Comparison of ENCODE assay signal across 1 cellular context in the genomic region with DNA sequence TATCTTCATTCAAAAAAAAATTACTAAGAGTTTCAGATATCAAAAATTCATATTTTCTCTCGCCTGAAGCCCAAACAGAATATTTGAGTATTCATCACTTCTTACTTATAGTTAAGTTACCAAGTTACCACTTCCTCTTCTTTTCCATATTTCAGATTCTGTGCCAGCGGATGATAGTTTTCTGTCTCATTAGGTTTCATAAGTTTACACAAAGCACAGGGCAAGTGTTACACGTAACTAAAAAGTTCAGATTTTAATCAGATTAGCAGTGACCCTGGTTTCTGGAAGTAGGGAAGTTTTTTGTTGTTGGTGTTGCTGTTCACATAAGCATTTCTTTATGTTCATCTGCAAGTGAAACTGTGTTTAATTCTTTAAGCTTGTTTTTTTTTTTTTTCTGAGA.
A peak's percentile ranks its signal among the peaks of the same experiment; 100 is the strongest.
TF ChIP-seq lines count a peak whose summit lies in the region.

No MANE protein-coding gene starts in this region.

TF ChIP-seq in GM12878, 131 proteins besides CTCF, POLR2A, EP300 and RAD21 (continued from another document and continues in another):
- TF ChIP-seq, protein P1, sequence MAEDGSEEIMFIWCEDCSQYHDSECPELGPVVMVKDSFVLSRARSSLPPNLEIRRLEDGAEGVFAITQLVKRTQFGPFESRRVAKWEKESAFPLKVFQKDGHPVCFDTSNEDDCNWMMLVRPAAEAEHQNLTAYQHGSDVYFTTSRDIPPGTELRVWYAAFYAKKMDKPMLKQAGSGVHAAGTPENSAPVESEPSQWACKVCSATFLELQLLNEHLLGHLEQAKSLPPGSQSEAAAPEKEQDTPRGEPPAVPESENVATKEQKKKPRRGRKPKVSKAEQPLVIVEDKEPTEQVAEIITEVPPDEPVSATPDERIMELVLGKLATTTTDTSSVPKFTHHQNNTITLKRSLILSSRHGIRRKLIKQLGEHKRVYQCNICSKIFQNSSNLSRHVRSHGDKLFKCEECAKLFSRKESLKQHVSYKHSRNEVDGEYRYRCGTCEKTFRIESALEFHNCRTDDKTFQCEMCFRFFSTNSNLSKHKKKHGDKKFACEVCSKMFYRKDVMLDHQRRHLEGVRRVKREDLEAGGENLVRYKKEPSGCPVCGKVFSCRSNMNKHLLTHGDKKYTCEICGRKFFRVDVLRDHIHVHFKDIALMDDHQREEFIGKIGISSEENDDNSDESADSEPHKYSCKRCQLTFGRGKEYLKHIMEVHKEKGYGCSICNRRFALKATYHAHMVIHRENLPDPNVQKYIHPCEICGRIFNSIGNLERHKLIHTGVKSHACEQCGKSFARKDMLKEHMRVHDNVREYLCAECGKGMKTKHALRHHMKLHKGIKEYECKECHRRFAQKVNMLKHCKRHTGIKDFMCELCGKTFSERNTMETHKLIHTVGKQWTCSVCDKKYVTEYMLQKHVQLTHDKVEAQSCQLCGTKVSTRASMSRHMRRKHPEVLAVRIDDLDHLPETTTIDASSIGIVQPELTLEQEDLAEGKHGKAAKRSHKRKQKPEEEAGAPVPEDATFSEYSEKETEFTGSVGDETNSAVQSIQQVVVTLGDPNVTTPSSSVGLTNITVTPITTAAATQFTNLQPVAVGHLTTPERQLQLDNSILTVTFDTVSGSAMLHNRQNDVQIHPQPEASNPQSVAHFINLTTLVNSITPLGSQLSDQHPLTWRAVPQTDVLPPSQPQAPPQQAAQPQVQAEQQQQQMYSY (CRISPR knock-in tag; IDR thresholded peaks at IDR 0.05), result no peak
- TF ChIP-seq RAD51 (IDR thresholded peaks at IDR 0.05), result no peak
- TF ChIP-seq, protein P2, sequence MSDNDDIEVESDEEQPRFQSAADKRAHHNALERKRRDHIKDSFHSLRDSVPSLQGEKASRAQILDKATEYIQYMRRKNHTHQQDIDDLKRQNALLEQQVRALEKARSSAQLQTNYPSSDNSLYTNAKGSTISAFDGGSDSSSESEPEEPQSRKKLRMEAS (IDR thresholded peaks at IDR 0.05; ENCODE audit: low read depth, low read length), result no peak
- TF ChIP-seq GABPA (IDR thresholded peaks at IDR 0.05; ENCODE audit: low read depth), result no peak
- TF ChIP-seq ZZZ3 (IDR thresholded peaks at IDR 0.05; ENCODE audit: control insufficient read depth, insufficient read length, low read depth), result no peak
- peak; percentile 26; the same call in 1 of the 2 replicates for TF ChIP-seq RUNX3 (IDR thresholded peaks at IDR 0.05; ENCODE audit: low read length)
- TF ChIP-seq, protein P3, sequence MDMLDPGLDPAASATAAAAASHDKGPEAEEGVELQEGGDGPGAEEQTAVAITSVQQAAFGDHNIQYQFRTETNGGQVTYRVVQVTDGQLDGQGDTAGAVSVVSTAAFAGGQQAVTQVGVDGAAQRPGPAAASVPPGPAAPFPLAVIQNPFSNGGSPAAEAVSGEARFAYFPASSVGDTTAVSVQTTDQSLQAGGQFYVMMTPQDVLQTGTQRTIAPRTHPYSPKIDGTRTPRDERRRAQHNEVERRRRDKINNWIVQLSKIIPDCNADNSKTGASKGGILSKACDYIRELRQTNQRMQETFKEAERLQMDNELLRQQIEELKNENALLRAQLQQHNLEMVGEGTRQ (IDR thresholded peaks at IDR 0.05; ENCODE audit: borderline replicate concordance, low read depth, low read length), result no peak
- TF ChIP-seq HCFC1 (IDR thresholded peaks at IDR 0.05; ENCODE audit: low read length), result no peak
- TF ChIP-seq, protein P4, sequence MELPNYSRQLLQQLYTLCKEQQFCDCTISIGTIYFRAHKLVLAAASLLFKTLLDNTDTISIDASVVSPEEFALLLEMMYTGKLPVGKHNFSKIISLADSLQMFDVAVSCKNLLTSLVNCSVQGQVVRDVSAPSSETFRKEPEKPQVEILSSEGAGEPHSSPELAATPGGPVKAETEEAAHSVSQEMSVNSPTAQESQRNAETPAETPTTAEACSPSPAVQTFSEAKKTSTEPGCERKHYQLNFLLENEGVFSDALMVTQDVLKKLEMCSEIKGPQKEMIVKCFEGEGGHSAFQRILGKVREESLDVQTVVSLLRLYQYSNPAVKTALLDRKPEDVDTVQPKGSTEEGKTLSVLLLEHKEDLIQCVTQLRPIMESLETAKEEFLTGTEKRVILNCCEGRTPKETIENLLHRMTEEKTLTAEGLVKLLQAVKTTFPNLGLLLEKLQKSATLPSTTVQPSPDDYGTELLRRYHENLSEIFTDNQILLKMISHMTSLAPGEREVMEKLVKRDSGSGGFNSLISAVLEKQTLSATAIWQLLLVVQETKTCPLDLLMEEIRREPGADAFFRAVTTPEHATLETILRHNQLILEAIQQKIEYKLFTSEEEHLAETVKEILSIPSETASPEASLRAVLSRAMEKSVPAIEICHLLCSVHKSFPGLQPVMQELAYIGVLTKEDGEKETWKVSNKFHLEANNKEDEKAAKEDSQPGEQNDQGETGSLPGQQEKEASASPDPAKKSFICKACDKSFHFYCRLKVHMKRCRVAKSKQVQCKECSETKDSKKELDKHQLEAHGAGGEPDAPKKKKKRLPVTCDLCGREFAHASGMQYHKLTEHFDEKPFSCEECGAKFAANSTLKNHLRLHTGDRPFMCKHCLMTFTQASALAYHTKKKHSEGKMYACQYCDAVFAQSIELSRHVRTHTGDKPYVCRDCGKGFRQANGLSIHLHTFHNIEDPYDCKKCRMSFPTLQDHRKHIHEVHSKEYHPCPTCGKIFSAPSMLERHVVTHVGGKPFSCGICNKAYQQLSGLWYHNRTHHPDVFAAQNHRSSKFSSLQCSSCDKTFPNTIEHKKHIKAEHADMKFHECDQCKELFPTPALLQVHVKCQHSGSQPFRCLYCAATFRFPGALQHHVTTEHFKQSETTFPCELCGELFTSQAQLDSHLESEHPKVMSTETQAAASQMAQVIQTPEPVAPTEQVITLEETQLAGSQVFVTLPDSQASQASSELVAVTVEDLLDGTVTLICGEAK (IDR thresholded peaks at IDR 0.05; ENCODE audit: borderline replicate concordance), result no peak
- TF ChIP-seq, protein P5, sequence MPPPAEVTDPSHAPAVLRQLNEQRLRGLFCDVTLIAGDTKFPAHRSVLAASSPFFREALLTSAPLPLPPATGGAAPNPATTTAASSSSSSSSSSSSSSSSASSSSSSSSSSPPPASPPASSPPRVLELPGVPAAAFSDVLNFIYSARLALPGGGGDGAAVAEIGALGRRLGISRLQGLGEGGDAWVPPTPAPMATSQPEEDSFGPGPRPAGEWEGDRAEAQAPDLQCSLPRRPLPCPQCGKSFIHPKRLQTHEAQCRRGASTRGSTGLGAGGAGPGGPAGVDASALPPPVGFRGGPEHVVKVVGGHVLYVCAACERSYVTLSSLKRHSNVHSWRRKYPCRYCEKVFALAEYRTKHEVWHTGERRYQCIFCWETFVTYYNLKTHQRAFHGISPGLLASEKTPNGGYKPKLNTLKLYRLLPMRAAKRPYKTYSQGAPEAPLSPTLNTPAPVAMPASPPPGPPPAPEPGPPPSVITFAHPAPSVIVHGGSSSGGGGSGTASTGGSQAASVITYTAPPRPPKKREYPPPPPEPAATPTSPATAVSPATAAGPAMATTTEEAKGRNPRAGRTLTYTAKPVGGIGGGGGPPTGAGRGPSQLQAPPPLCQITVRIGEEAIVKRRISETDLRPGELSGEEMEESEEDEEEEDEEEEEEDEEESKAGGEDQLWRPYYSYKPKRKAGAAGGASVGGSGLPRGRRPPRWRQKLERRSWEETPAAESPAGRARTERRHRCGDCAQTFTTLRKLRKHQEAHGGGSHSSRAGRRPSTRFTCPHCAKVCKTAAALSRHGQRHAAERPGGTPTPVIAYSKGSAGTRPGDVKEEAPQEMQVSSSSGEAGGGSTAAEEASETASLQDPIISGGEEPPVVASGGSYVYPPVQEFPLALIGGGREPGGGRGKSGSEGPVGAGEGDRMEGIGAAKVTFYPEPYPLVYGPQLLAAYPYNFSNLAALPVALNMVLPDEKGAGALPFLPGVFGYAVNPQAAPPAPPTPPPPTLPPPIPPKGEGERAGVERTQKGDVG (CRISPR knock-in tag; IDR thresholded peaks at IDR 0.05), result no peak
- TF ChIP-seq, protein P6, sequence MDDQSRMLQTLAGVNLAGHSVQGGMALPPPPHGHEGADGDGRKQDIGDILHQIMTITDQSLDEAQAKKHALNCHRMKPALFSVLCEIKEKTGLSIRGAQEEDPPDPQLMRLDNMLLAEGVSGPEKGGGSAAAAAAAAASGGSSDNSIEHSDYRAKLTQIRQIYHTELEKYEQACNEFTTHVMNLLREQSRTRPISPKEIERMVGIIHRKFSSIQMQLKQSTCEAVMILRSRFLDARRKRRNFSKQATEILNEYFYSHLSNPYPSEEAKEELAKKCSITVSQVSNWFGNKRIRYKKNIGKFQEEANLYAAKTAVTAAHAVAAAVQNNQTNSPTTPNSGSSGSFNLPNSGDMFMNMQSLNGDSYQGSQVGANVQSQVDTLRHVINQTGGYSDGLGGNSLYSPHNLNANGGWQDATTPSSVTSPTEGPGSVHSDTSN (IDR thresholded peaks at IDR 0.05; ENCODE audit: insufficient replicate concordance, low read depth, low read length), result no peak
- peak; percentile 78 for TF ChIP-seq NFIC (IDR thresholded peaks at IDR 0.05; ENCODE audit: low read depth, low read length)
- no peak for TF ChIP-seq PML (IDR thresholded peaks at IDR 0.05; ENCODE audit: low read length)
- TF ChIP-seq WRNIP1 (IDR thresholded peaks at IDR 0.05; ENCODE audit: borderline replicate concordance, low read depth, low read length), result no peak
- peak; percentile 55; the same call in 1 of the 2 replicates for TF ChIP-seq NR2F1 (conservative IDR thresholded peaks at IDR 0.05)
- TF ChIP-seq, protein P7, sequence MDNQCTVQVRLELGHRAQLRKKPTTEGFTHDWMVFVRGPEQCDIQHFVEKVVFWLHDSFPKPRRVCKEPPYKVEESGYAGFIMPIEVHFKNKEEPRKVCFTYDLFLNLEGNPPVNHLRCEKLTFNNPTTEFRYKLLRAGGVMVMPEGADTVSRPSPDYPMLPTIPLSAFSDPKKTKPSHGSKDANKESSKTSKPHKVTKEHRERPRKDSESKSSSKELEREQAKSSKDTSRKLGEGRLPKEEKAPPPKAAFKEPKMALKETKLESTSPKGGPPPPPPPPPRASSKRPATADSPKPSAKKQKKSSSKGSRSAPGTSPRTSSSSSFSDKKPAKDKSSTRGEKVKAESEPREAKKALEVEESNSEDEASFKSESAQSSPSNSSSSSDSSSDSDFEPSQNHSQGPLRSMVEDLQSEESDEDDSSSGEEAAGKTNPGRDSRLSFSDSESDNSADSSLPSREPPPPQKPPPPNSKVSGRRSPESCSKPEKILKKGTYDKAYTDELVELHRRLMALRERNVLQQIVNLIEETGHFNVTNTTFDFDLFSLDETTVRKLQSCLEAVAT (IDR thresholded peaks at IDR 0.05), result no peak
- TF ChIP-seq CREB1 (IDR thresholded peaks at IDR 0.05; ENCODE audit: low read depth), result peak; percentile 26; the same call in 1 of the 2 replicates
- TF ChIP-seq, protein P8, sequence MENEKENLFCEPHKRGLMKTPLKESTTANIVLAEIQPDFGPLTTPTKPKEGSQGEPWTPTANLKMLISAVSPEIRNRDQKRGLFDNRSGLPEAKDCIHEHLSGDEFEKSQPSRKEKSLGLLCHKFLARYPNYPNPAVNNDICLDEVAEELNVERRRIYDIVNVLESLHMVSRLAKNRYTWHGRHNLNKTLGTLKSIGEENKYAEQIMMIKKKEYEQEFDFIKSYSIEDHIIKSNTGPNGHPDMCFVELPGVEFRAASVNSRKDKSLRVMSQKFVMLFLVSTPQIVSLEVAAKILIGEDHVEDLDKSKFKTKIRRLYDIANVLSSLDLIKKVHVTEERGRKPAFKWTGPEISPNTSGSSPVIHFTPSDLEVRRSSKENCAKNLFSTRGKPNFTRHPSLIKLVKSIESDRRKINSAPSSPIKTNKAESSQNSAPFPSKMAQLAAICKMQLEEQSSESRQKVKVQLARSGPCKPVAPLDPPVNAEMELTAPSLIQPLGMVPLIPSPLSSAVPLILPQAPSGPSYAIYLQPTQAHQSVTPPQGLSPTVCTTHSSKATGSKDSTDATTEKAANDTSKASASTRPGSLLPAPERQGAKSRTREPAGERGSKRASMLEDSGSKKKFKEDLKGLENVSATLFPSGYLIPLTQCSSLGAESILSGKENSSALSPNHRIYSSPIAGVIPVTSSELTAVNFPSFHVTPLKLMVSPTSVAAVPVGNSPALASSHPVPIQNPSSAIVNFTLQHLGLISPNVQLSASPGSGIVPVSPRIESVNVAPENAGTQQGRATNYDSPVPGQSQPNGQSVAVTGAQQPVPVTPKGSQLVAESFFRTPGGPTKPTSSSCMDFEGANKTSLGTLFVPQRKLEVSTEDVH (IDR thresholded peaks at IDR 0.05; ENCODE audit: low read depth, partially characterized antibody), result no peak
- TF ChIP-seq CHD1 (IDR thresholded peaks at IDR 0.05; ENCODE audit: low read depth, low read length), result no peak
- no peak for TF ChIP-seq HDGF (IDR thresholded peaks at IDR 0.05)
- TF ChIP-seq MTA2 (IDR thresholded peaks at IDR 0.05; ENCODE audit: low read depth), result peak; percentile 48
- TF ChIP-seq, protein P9, sequence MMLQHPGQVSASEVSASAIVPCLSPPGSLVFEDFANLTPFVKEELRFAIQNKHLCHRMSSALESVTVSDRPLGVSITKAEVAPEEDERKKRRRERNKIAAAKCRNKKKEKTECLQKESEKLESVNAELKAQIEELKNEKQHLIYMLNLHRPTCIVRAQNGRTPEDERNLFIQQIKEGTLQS (IDR thresholded peaks at IDR 0.05; ENCODE audit: borderline replicate concordance, extremely low read depth, low read depth, low read length), result no peak
- no peak for TF ChIP-seq KLF5 (IDR thresholded peaks at IDR 0.05; ENCODE audit: partially characterized antibody)
- TF ChIP-seq, protein P10, sequence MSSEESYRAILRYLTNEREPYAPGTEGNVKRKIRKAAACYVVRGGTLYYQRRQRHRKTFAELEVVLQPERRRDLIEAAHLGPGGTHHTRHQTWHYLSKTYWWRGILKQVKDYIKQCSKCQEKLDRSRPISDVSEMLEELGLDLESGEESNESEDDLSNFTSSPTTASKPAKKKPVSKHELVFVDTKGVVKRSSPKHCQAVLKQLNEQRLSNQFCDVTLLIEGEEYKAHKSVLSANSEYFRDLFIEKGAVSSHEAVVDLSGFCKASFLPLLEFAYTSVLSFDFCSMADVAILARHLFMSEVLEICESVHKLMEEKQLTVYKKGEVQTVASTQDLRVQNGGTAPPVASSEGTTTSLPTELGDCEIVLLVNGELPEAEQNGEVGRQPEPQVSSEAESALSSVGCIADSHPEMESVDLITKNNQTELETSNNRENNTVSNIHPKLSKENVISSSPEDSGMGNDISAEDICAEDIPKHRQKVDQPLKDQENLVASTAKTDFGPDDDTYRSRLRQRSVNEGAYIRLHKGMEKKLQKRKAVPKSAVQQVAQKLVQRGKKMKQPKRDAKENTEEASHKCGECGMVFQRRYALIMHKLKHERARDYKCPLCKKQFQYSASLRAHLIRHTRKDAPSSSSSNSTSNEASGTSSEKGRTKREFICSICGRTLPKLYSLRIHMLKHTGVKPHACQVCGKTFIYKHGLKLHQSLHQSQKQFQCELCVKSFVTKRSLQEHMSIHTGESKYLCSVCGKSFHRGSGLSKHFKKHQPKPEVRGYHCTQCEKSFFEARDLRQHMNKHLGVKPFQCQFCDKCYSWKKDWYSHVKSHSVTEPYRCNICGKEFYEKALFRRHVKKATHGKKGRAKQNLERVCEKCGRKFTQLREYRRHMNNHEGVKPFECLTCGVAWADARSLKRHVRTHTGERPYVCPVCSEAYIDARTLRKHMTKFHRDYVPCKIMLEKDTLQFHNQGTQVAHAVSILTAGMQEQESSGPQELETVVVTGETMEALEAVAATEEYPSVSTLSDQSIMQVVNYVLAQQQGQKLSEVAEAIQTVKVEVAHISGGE (CRISPR knock-in tag; IDR thresholded peaks at IDR 0.05), result no peak
- no peak for TF ChIP-seq RB1 (IDR thresholded peaks at IDR 0.05; ENCODE audit: borderline replicate concordance)
- no peak for TF ChIP-seq TARDBP (IDR thresholded peaks at IDR 0.05; ENCODE audit: borderline replicate concordance)
- TF ChIP-seq, protein P11, sequence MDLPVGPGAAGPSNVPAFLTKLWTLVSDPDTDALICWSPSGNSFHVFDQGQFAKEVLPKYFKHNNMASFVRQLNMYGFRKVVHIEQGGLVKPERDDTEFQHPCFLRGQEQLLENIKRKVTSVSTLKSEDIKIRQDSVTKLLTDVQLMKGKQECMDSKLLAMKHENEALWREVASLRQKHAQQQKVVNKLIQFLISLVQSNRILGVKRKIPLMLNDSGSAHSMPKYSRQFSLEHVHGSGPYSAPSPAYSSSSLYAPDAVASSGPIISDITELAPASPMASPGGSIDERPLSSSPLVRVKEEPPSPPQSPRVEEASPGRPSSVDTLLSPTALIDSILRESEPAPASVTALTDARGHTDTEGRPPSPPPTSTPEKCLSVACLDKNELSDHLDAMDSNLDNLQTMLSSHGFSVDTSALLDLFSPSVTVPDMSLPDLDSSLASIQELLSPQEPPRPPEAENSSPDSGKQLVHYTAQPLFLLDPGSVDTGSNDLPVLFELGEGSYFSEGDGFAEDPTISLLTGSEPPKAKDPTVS (IDR thresholded peaks at IDR 0.05; ENCODE audit: low read depth, low read length), result no peak
